ENCODE assay signal across 1 cellular context in genomic region chrX:139877710-139878414, GRCh38.
TF ChIP-seq lines count a peak whose summit lies in the region.

No MANE protein-coding gene starts in this region.

TF ChIP-seq in K562, 482 proteins besides CTCF, POLR2A, EP300 and RAD21 (continued from another document):
- TF ChIP-seq SMAD2 (IDR thresholded peaks at IDR 0.05; ENCODE audit: low read depth, low read length) (no peak), TAF7 (tag; IDR thresholded peaks at IDR 0.05) (no peak), ZNF134 (CRISPR knock-in tag; conservative IDR thresholded peaks at IDR 0.05) (no peak), ETS2 (tag; IDR thresholded peaks at IDR 0.05; ENCODE audit: borderline replicate concordance, poor library complexity, severe bottlenecking) (no peak), CGGBP1 (CRISPR knock-in tag; IDR thresholded peaks at IDR 0.05) (no peak), ZFP36 (IDR thresholded peaks at IDR 0.05; ENCODE audit: low read depth, low read length, partially characterized antibody) (no peak), CCNT2 (IDR thresholded peaks at IDR 0.05; ENCODE audit: borderline replicate concordance, extremely low read depth, insufficient read length, low read depth, low read length) (no peak), HMG20A (CRISPR knock-in tag; conservative IDR thresholded peaks at IDR 0.05) (no peak), TFAM (CRISPR knock-in tag; conservative IDR thresholded peaks at IDR 0.05) (no peak), SMARCA5 (IDR thresholded peaks at IDR 0.05) (no peak), TEAD4 (IDR thresholded peaks at IDR 0.05; ENCODE audit: low read length) (no peak), TEAD4 (CRISPR knock-in tag; IDR thresholded peaks at IDR 0.05; ENCODE audit: borderline replicate concordance) (no peak), POU5F1 (IDR thresholded peaks at IDR 0.05; ENCODE audit: borderline replicate concordance, low read depth, low read length, partially characterized antibody) (no peak)
